ENCODE assay signal across 26 cellular contexts in the genomic region with DNA sequence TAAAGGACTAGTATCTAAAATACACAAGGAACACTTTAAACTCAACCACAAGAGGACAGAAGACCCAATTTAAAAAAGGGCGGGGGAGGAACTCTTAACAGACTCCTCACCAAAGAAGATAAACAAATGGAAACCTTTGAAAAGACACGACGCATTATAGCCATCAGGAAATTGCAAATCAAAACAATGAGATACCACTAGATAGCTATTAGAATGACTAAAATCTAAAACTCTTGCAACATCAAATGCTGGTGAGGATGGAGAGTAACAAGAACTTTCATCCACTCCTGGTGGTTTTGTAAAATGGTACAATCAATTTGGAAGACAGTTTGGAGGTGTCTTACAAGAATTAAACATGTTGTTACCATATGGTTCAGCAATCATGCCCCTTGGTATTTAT.
DNase-seq lines count a peak whose midpoint lies in the region; ATAC-seq, FAIRE-seq and TF ChIP-seq lines count a peak whose summit lies in the region.
"Had no signal": no experiment of that assay in that cellular context is flagged by ENCODE, and none has a peak within 500 bp of the region (broad histone marks: within the 10 kb centered on the region; RNA-seq: fewer than 3 reads in every experiment).

No MANE protein-coding gene starts in this region.

- no peaks in the 10 kb centered on the region for H3K23me2 ChIP-seq in H1 (ENCODE audit: low read depth, low read length)

- H3K18ac ChIP-seq in IMR-90 (ENCODE audit: low read depth, low read length) (no peak overlapping the region), H1 (ENCODE audit: extremely low read depth, low read length) (no peak overlapping the region)

- DNase-seq in IMR-90 = peak; percentile 74
- DNase-seq in amniotic epithelial cell (ENCODE audit: low read depth) = peak; percentile 23
- DNase-seq in H1 (ENCODE audit: low read depth in 1 of 2, low spot score in 2 of 2) = no peak
- DNase-seq in foreskin fibroblast = peak; percentile 2 to 48
- DNase-seq in NCI-H2171 (lab: John Stamatoyannopoulos, UW) = no peak
- no peak for DNase-seq in GM13976 (ENCODE audit: low spot score)
- DNase-seq in epidermal melanocyte (ENCODE audit: insufficient read length, low spot score) = no peak
- no peak for DNase-seq in GM23338 (ENCODE audit: low spot score)
- DNase-seq: 8988T; Calu3; CD4-positive, alpha-beta memory T cell; DMS 273 treated with DMSO at 0.1 percent for 48 hours; DMS53; DND-41; EL; GM23248; H7; HFFc6 had no signal

- H2BK20ac ChIP-seq in IMR-90 (ENCODE audit: low read depth, low read length) = no peak overlapping the region
- H2BK20ac ChIP-seq in H1 (ENCODE audit: low read length) = no peak overlapping the region

- H3K36me3 Mint-ChIP-seq in GM23338 (ENCODE audit: low read depth) = no peaks in the 10 kb centered on the region
- H3K36me3 Mint-ChIP-seq: CD14-positive monocyte; CD4-positive, alpha-beta memory T cell; IgD-negative memory B cell had no signal

- H3K4ac ChIP-seq in IMR-90 (ENCODE audit: low read depth, low read length) (no peak overlapping the region), H1 (replicated peaks; ENCODE audit: insufficient read length, low read depth, low read length) (no peak overlapping the region)

- H3K36me3 ChIP-seq in IMR-90 (ENCODE audit: control insufficient read depth, insufficient read depth, low read length) = no peaks in the 10 kb centered on the region
- no peaks in the 10 kb centered on the region for H3K36me3 ChIP-seq in H1 (ENCODE audit: control insufficient read depth in 2 of 4, insufficient read depth in 4 of 4, low read length in 3 of 4)
- no peaks in the 10 kb centered on the region for H3K36me3 ChIP-seq in GM23338 (ENCODE audit: insufficient read depth)
- H3K36me3 ChIP-seq: BLaER1 had no signal

- H3K9me1 ChIP-seq in IMR-90 (ENCODE audit: insufficient read depth, low read length) = no peaks in the 10 kb centered on the region

- no peak for TF ChIP-seq POLR2A in IMR-90 (IDR thresholded peaks at IDR 0.05; ENCODE audit: low read depth, low read length)
- TF ChIP-seq POLR2A in H1 (IDR thresholded peaks at IDR 0.05; ENCODE audit: control extremely low read depth in 1 of 2, low read depth in 2 of 2, low read length in 2 of 2) = no peak

- TF ChIP-seq RAD21 in IMR-90 (IDR thresholded peaks at IDR 0.05; ENCODE audit: low read length) = no peak
- TF ChIP-seq RAD21 in H1 (IDR thresholded peaks at IDR 0.05 in 1 of 2, conservative IDR thresholded peaks at IDR 0.05 in 1 of 2; ENCODE audit: low read depth in 2 of 2, low read length in 2 of 2) = no peak

- no peak overlapping the region for H3K4me3 Mint-ChIP-seq in GM23338
- H3K4me3 Mint-ChIP-seq: CD14-positive monocyte; CD4-positive, alpha-beta memory T cell; HFFc6; IgD-negative memory B cell had no signal

- no TSS peak for BruUV-seq in IMR-90 (replicated peaks; lab: Mats Ljungman, UMichigan)

- no peak overlapping the region for H2BK12ac ChIP-seq in H1 (ENCODE audit: low read depth, low read length)

- TF ChIP-seq EP300 in H1 (IDR thresholded peaks at IDR 0.05; ENCODE audit: borderline replicate concordance in 1 of 2, low read depth in 2 of 2, low read length in 2 of 2) = no peak

- H3K27ac Mint-ChIP-seq in GM23338 = no peak overlapping the region
- H3K27ac Mint-ChIP-seq: CD14-positive monocyte; CD4-positive, alpha-beta memory T cell; HFFc6; IgD-negative memory B cell had no signal

- H4K20me1 ChIP-seq in IMR-90 (ENCODE audit: insufficient read depth, low read length) (no peaks in the 10 kb centered on the region), H1 (replicated peaks in 1 of 2; ENCODE audit: control insufficient read depth in 1 of 2, insufficient read depth in 2 of 2, low read length in 2 of 2) (no peaks in the 10 kb centered on the region), GM23338 (replicated peaks; ENCODE audit: insufficient read depth) (no peaks in the 10 kb centered on the region)
- H4K20me1 ChIP-seq: BLaER1 had no signal

- ATAC-seq in IMR-90 (ENCODE audit: low read depth) (peak; percentile 42), GM23338 (no peak)
- ATAC-seq: HCT116 had no signal

- H3K4me2 ChIP-seq in IMR-90 (ENCODE audit: low read depth, low read length) (no peak overlapping the region), H1 (ENCODE audit: insufficient read depth in 1 of 2, low read depth in 2 of 2, low read length in 2 of 2) (no peak overlapping the region), GM23338 (no peak overlapping the region)
- H3K4me2 ChIP-seq: BLaER1 had no signal

- H3K27me3 ChIP-seq in IMR-90 (ENCODE audit: control insufficient read depth, insufficient read depth, low read length) (no peaks in the 10 kb centered on the region), H1 (replicated peaks in 1 of 4; ENCODE audit: control insufficient read depth in 3 of 4, extremely low read depth in 1 of 4, insufficient read depth in 3 of 4, low read length in 3 of 4) (no peaks in the 10 kb centered on the region), GM23338 (ENCODE audit: insufficient read depth) (no peaks in the 10 kb centered on the region)
- H3K27me3 ChIP-seq: BLaER1 had no signal

- H3K27me3 Mint-ChIP-seq in GM23338 (ENCODE audit: insufficient read depth, low read depth, poor library complexity) = no peaks in the 10 kb centered on the region
- H3K27me3 Mint-ChIP-seq: CD4-positive, alpha-beta memory T cell; IgD-negative memory B cell had no signal

- in situ Hi-C loops in IMR-90 (cut with MboI; ENCODE audit: low sequenced_read_pairs) (no loop called here), GM13976 (cut with MboI; ENCODE audit: low sequenced_read_pairs, unreplicated experiment) (no loop called here)

- no peak overlapping the region for H2AK5ac ChIP-seq in IMR-90 (ENCODE audit: low read depth, low read length)
- no peak overlapping the region for H2AK5ac ChIP-seq in H1 (ENCODE audit: low read depth, low read length)

- no peaks in the 10 kb centered on the region for H3K9me3 Mint-ChIP-seq in GM23338

- H3K9ac ChIP-seq in IMR-90 (ENCODE audit: low read depth, low read length) (no peak overlapping the region), H1 (replicated peaks in 1 of 4; ENCODE audit: extremely low read depth in 1 of 4, low read depth in 3 of 4, low read length in 3 of 4) (no peak overlapping the region)
- H3K9ac ChIP-seq: BLaER1, GM23248 had no signal

- H2AFZ ChIP-seq in IMR-90 (replicated peaks; ENCODE audit: low read length, poor library complexity) (no peak overlapping the region), H1 (ENCODE audit: low read length) (0 out of 2 replicates have a peak overlapping the region, but pooled peaks have one; percentile 18), GM23338 (no peak overlapping the region)
- H2AFZ ChIP-seq: GM23248 had no signal

- H3K79me1 ChIP-seq in IMR-90 (ENCODE audit: low read depth in 1 of 2, low read length in 2 of 2) (no peaks in the 10 kb centered on the region), H1 (ENCODE audit: low read depth, low read length) (no peaks in the 10 kb centered on the region)

- H3K14ac ChIP-seq in IMR-90 (replicated peaks; ENCODE audit: low read depth, low read length) (no peak overlapping the region), H1 (ENCODE audit: insufficient read length) (no peak overlapping the region)

- no peak overlapping the region for H3K4me3 ChIP-seq in IMR-90 (ENCODE audit: insufficient read depth, low read depth, low read length)
- H3K4me3 ChIP-seq in H1 (ENCODE audit: extremely low read depth in 1 of 4, insufficient read depth in 2 of 4, low read depth in 3 of 4, low read length in 4 of 4) = no peak overlapping the region
- H3K4me3 ChIP-seq in foreskin fibroblast (ENCODE audit: low read depth in 1 of 2, low read length in 2 of 2) = no peak overlapping the region
- H3K4me3 ChIP-seq in GM23338 = no peak overlapping the region
- H3K4me3 ChIP-seq: BLaER1, GM23248 had no signal

- H3K9me2 ChIP-seq in GM23338 (ENCODE audit: insufficient read depth) = no peaks in the 10 kb centered on the region

- no peak overlapping the region for H2BK120ac ChIP-seq in IMR-90 (ENCODE audit: low read depth, low read length)
- H2BK120ac ChIP-seq in H1 (replicated peaks; ENCODE audit: low read depth, low read length) = no peak overlapping the region

- CTCF ChIA-PET in IMR-90 (lab: Yijun Ruan, JAX) (no interaction called here), H1 (lab: Charles Lee; ENCODE audit: partially characterized antibody) (interaction anchor here (1.0 kb wide), 1 partner anchor 13 kb away, joined by 4 read pairs; no protein-coding TSS in a partner anchor)

- no peak overlapping the region for H2AK9ac ChIP-seq in IMR-90 (replicated peaks; ENCODE audit: low read depth, low read length, poor library complexity)

- no peaks in the 10 kb centered on the region for H3F3A ChIP-seq in GM23338 (replicated peaks; ENCODE audit: low read depth)

- FAIRE-seq in H1 (lab: Jason Lieb, UNC) = no peak
- FAIRE-seq: G401.6, GM12891, GM18507 had no signal

- no CpG with 5 or more reads among the region's 3 CpGs for WGBS in IMR-90 (ENCODE audit: extremely low coverage in 2 of 2, insufficient read length in 1 of 2), 2 experiments
- 84% methylated on average over 3 of the region's 3 CpGs; no CpG with 5 or more reads in 1 of the 2 experiments for WGBS in H1 (ENCODE audit: extremely low coverage in 1 of 2, insufficient coverage in 1 of 2, insufficient read length in 1 of 2, insufficient replicate concordance in 2 of 2, low coverage in 1 of 2, low lambda C conversion rate in 2 of 2, missing lambda C conversion rate in 1 of 2), 2 experiments

- H4K5ac ChIP-seq in IMR-90 (ENCODE audit: low read depth, low read length) (no peak overlapping the region), H1 (ENCODE audit: insufficient read length, low read depth, low read length) (no peak overlapping the region)

- no peaks in the 10 kb centered on the region for H3K4me1 ChIP-seq in IMR-90 (ENCODE audit: control insufficient read depth, insufficient read depth, low read length)
- no peaks in the 10 kb centered on the region for H3K4me1 ChIP-seq in H1 (replicated peaks in 1 of 4; ENCODE audit: control insufficient read depth in 3 of 4, insufficient read depth in 4 of 4, low read length in 3 of 4)
- H3K4me1 ChIP-seq in GM23338 (ENCODE audit: insufficient read depth) = peaks cover 6% of the 10 kb centered on the region
- H3K4me1 ChIP-seq: BLaER1 had no signal

- H3K4me1 Mint-ChIP-seq in GM23338 = peaks cover 19% of the 10 kb centered on the region
- H3K4me1 Mint-ChIP-seq: CD14-positive monocyte; CD4-positive, alpha-beta memory T cell; IgD-negative memory B cell had no signal

- dilution Hi-C loops in IMR-90 (cut with HindIII; ENCODE audit: low sequenced_read_pairs, unreplicated experiment) = no loop called here

- POLR2A ChIA-PET in IMR-90 (lab: Charles Lee; ENCODE audit: unreplicated experiment) = no interaction called here
- POLR2A ChIA-PET in H1 (lab: Charles Lee; ENCODE audit: partially characterized antibody) = no interaction called here

- H3K27ac ChIP-seq in IMR-90 (ENCODE audit: insufficient read depth, low read length) (no peak overlapping the region), H1 (ENCODE audit: low read depth, low read length) (no peak overlapping the region), GM23338 (ENCODE audit: low read depth) (no peak overlapping the region)
- H3K27ac ChIP-seq: BLaER1, GM23248, HL-60 had no signal

- H4K8ac ChIP-seq in IMR-90 (ENCODE audit: low read depth in 2 of 2, low read length in 2 of 2) (no peak overlapping the region; a peak in 1 of 4 replicates), H1 (ENCODE audit: extremely low read depth, insufficient read depth, low read length) (no peak overlapping the region)

- no peak overlapping the region for H2BK5ac ChIP-seq in IMR-90 (ENCODE audit: low read depth, low read length, poor library complexity, severe bottlenecking)
- no peak overlapping the region for H2BK5ac ChIP-seq in H1 (ENCODE audit: low read depth, low read length)

- TF ChIP-seq CTCF in IMR-90 (conservative IDR thresholded peaks at IDR 0.05; ENCODE audit: low read depth, low read length) (no peak), H1 (IDR thresholded peaks at IDR 0.05; ENCODE audit: control extremely low read depth in 1 of 3, insufficient read depth in 1 of 3, low read depth in 1 of 3, low read length in 3 of 3) (no peak), foreskin fibroblast (IDR thresholded peaks at IDR 0.05; ENCODE audit: low read depth, low read length) (no peak), GM13976 (IDR thresholded peaks at IDR 0.05; ENCODE audit: borderline replicate concordance, control extremely low read depth, extremely low read depth, insufficient read depth, missing control alignments) (no peak), GM23338 (conservative IDR thresholded peaks at IDR 0.05; ENCODE audit: low read depth in 2 of 2) (no peak)

- H2BK15ac ChIP-seq in IMR-90 (ENCODE audit: low read depth, low read length) = no peak overlapping the region
- no peak overlapping the region for H2BK15ac ChIP-seq in H1 (ENCODE audit: low read length)

- H3K56ac ChIP-seq in IMR-90 (ENCODE audit: extremely low read depth, insufficient read depth, low read length) = no peak overlapping the region
- H3K56ac ChIP-seq in H1 (replicated peaks; ENCODE audit: insufficient read length, low read depth, low read length) = no peak overlapping the region

- H3K23ac ChIP-seq in IMR-90 (ENCODE audit: low read depth, low read length) (no peak overlapping the region), H1 (ENCODE audit: insufficient read length) (no peak overlapping the region)

- intact Hi-C loops in IMR-90 (cut with micrococcal nuclease) = no loop called here

- H3K79me2 ChIP-seq in H1 (ENCODE audit: control insufficient read depth in 1 of 2, insufficient read depth in 2 of 2, low read length in 2 of 2) = no peaks in the 10 kb centered on the region
- no peaks in the 10 kb centered on the region for H3K79me2 ChIP-seq in GM23338 (replicated peaks; ENCODE audit: insufficient read depth)

- H4K91ac ChIP-seq in IMR-90 (ENCODE audit: insufficient read depth, low read depth, low read length) (no peak overlapping the region), H1 (replicated peaks; ENCODE audit: insufficient read length, low read length) (no peak overlapping the region)

- no peaks in the 10 kb centered on the region for H3K9me3 ChIP-seq in IMR-90 (ENCODE audit: control insufficient read depth, insufficient read depth, low read length)
- H3K9me3 ChIP-seq in H1 (ENCODE audit: insufficient read depth in 2 of 2, low read depth in 1 of 2, low read length in 1 of 2) = no peaks in the 10 kb centered on the region
- H3K9me3 ChIP-seq: BLaER1 had no signal

Comparison
In these comparisons a context has a peak if more than half of its experiments do, and no peak if none do; other contexts are left out.
1. DNase-seq: peak in IMR-90 (single experiment), amniotic epithelial cell (single experiment) and foreskin fibroblast (2 of 2); none in H1 (0 of 2), NCI-H2171 (single experiment), GM13976 (single experiment), epidermal melanocyte (single experiment) and GM23338 (single experiment).